In genomic region chr3:178777718-178778411, GRCh38 we compare ENCODE assay signal across 1 cellular context.
TF ChIP-seq lines count a peak whose summit lies in the region.

No MANE protein-coding gene starts in this region.

TF ChIP-seq in GM23338, 12 proteins besides CTCF, POLR2A, EP300 and RAD21 (continued from another document):
- TF ChIP-seq REST (IDR thresholded peaks at IDR 0.05; ENCODE audit: unreplicated experiment) (no peak), ETS1 (IDR thresholded peaks at IDR 0.05) (no peak)
